Comparison of ENCODE assay signal across 1 cellular context in genomic region chr4:8761824-8762205, GRCh38.
TF ChIP-seq lines count a peak whose summit lies in the region.

No MANE protein-coding gene starts in this region.

TF ChIP-seq in HepG2, 621 proteins besides CTCF, POLR2A, EP300 and RAD21 (continued from another document):
- TF ChIP-seq ZXDC (CRISPR knock-in tag; IDR thresholded peaks at IDR 0.05), result no peak
- TF ChIP-seq ZNF138 (CRISPR knock-in tag; IDR thresholded peaks at IDR 0.05; ENCODE audit: low read depth), result no peak
- no peak for TF ChIP-seq MATR3 (CRISPR knock-in tag; IDR thresholded peaks at IDR 0.05)
- no peak for TF ChIP-seq ZNF530 (CRISPR knock-in tag; IDR thresholded peaks at IDR 0.05; ENCODE audit: low read depth)
- no peak for TF ChIP-seq HINFP (CRISPR knock-in tag; IDR thresholded peaks at IDR 0.05; ENCODE audit: low read depth)
- no peak for TF ChIP-seq ZNF503 (CRISPR knock-in tag; IDR thresholded peaks at IDR 0.05)
